ENCODE assay signal across 24 cellular contexts in genomic region chr13:74097116-74097515, GRCh38.
"Had no signal": no experiment of that assay in that cellular context is flagged by ENCODE, and none has a peak within 500 bp of the region (broad histone marks: within the 10 kb centered on the region; RNA-seq: fewer than 3 reads in every experiment).

No MANE protein-coding gene starts in this region.

- H3K9me3 ChIP-seq: thoracic aorta, vagina had no signal

- DNase-seq: activated CD4-positive, alpha-beta T cell treated with anti-CD3 and anti-CD28 coated beads for 1 hour; activated CD4-positive, alpha-beta T cell treated with anti-CD3 and anti-CD28 coated beads, Interleukin-2, amount 50 U/mL, for 4 hours; activated gamma-delta T cell; activated naive CD4-positive, alpha-beta T cell treated with anti-CD3 and anti-CD28 coated beads, Interleukin-2, amount 50 U/mL, for 16 hours; central memory CD4-positive, alpha-beta T cell; effector memory CD4-positive, alpha-beta T cell; foreskin melanocyte; head of caudate nucleus; islet precursor cell; left cardiac atrium; occipital lobe; posterior cingulate gyrus; small intestine; stimulated activated CD4-positive, alpha-beta T cell treated with anti-CD3 and anti-CD28 coated beads, Interleukin-2, amount 100 ng/mL, for 24 hours; T-helper 1 cell; T-helper 9 cell had no signal

- H3K9me3 Mint-ChIP-seq: activated T-helper 1 cell treated with anti-CD3 and anti-CD28 coated beads, Interleukin-12 subunit alpha, Interleukin-12 subunit beta, Interleukin-2, Interleukin-4 antibody, amounts not matched to agents 30 ng/mL and 10 ng/mL and 1 ng/mL, durations not matched to agents 14 hours and 24 hours and 36 hours; stimulated activated effector memory CD8-positive, alpha-beta T cell treated with anti-CD3 and anti-CD28 coated beads, Interleukin-12 subunit alpha, Interleukin-12 subunit beta, amount 100 ng/mL, for 72 hours had no signal

- H3K4me3 Mint-ChIP-seq: activated T-helper 1 cell treated with anti-CD3 and anti-CD28 coated beads, Interleukin-12 subunit alpha, Interleukin-12 subunit beta, Interleukin-2, Interleukin-4 antibody, amounts not matched to agents 30 ng/mL and 10 ng/mL and 1 ng/mL, durations not matched to agents 14 hours and 24 hours and 36 hours; neural crest cell; stimulated activated effector memory CD8-positive, alpha-beta T cell treated with anti-CD3 and anti-CD28 coated beads, Interleukin-12 subunit alpha, Interleukin-12 subunit beta, amount 100 ng/mL, for 72 hours; type B pancreatic cell had no signal

- ATAC-seq: esophagus mucosa; left cardiac atrium; sciatic nerve; stimulated activated effector memory CD8-positive, alpha-beta T cell treated with anti-CD3 and anti-CD28 coated beads, Interleukin-12 subunit alpha, Interleukin-12 subunit beta, amount 100 ng/mL, for 72 hours had no signal

- H3K27ac Mint-ChIP-seq: activated T-helper 1 cell treated with anti-CD3 and anti-CD28 coated beads, Interleukin-12 subunit alpha, Interleukin-12 subunit beta, Interleukin-2, Interleukin-4 antibody, amounts not matched to agents 30 ng/mL and 10 ng/mL and 1 ng/mL, durations not matched to agents 14 hours and 24 hours and 36 hours; stimulated activated effector memory CD8-positive, alpha-beta T cell treated with anti-CD3 and anti-CD28 coated beads, Interleukin-12 subunit alpha, Interleukin-12 subunit beta, amount 100 ng/mL, for 72 hours; type B pancreatic cell had no signal

- H3K27me3 Mint-ChIP-seq: type B pancreatic cell had no signal
